Comparison of ENCODE assay signal across 15 cellular contexts in genomic region chr13:109273326-109273751, GRCh38.
DNase-seq lines count a peak whose midpoint lies in the region; ATAC-seq and TF ChIP-seq lines count a peak whose summit lies in the region.
"Had no signal": no experiment of that assay in that cellular context is flagged by ENCODE, and none has a peak within 500 bp of the region (broad histone marks: within the 10 kb centered on the region; RNA-seq: fewer than 3 reads in every experiment).

No MANE protein-coding gene starts in this region.

- H3K4me3 ChIP-seq in HUES48 (ENCODE audit: low read depth, low read length) = peak overlapping the region; percentile 4; the same call in 1 of the 2 replicates
- H3K4me3 ChIP-seq in brain microvascular endothelial cell (ENCODE audit: low read depth, low read length) = peak overlapping the region; percentile 39
- no peak overlapping the region for H3K4me3 ChIP-seq in H7 (ENCODE audit: insufficient read depth, low read depth, low read length)
- H3K4me3 ChIP-seq: heart right ventricle had no signal

- TF ChIP-seq CTCF in brain microvascular endothelial cell (IDR thresholded peaks at IDR 0.05; ENCODE audit: low read depth, low read length, missing control alignments) = no peak

- H3K27me3 ChIP-seq in HUES48 (ENCODE audit: control insufficient read depth, insufficient read depth, low read length) (no peaks in the 10 kb centered on the region), brain microvascular endothelial cell (replicated peaks) (no peaks in the 10 kb centered on the region), H7 (ENCODE audit: control insufficient read depth, insufficient read depth, low read length) (no peaks in the 10 kb centered on the region)
- H3K27me3 ChIP-seq: heart right ventricle had no signal

- H3K9me3 ChIP-seq in HUES48 (ENCODE audit: control insufficient read depth, insufficient read depth, low read length) = no peaks in the 10 kb centered on the region
- H3K9me3 ChIP-seq: heart right ventricle had no signal

- H3K9ac ChIP-seq in HUES48 (ENCODE audit: low read depth, low read length) = no peak overlapping the region

- H3K36me3 ChIP-seq in HUES48 (ENCODE audit: control insufficient read depth, insufficient read depth, low read length) = no peaks in the 10 kb centered on the region
- H3K36me3 ChIP-seq in brain microvascular endothelial cell (replicated peaks) = no peaks in the 10 kb centered on the region
- no peaks in the 10 kb centered on the region for H3K36me3 ChIP-seq in H7 (replicated peaks; ENCODE audit: control insufficient read depth, insufficient read depth, low read length)
- H3K36me3 ChIP-seq: heart right ventricle had no signal

- in situ Hi-C loops in brain microvascular endothelial cell (cut with HindIII; ENCODE audit: low pct_ligation_motif_present, low sequenced_read_pairs) = no loop called here

- peak; percentile 45 for DNase-seq in A172 (ENCODE audit: low spot score)
- DNase-seq in brain microvascular endothelial cell = peak; percentile 20
- DNase-seq in iris pigment epithelial cell (ENCODE audit: low read depth) = peak; percentile 27
- DNase-seq in NCI-H2227 (lab: John Stamatoyannopoulos, UW; ENCODE audit: unreplicated experiment) = no peak
- DNase-seq in anterior cingulate cortex (lab: John Stamatoyannopoulos, UW) = no peak
- DNase-seq in H7 = no peak
- DNase-seq: ACHN; effector CD4-positive, alpha-beta T cell; heart right ventricle; NCI-H187; NK-92 treated with Interleukin-12 subunit alpha and Interleukin-12 subunit beta, amount 100 ng/mL, for 24 hours; nucleus accumbens had no signal

- peaks cover 46% of the 10 kb centered on the region for H3K4me1 ChIP-seq in HUES48 (ENCODE audit: control insufficient read depth, insufficient read depth, low read length)

- no peak for ATAC-seq in HG02870 (IDR thresholded peaks at IDR 0.05; ENCODE audit: unreplicated experiment)
- ATAC-seq: activated CD4-positive, CD25-positive, alpha-beta regulatory T cell treated with anti-CD3 and anti-CD28 coated beads, Interleukin-2, amount 50 U/mL, for 24 hours had no signal

- peak overlapping the region; percentile 92 for H3K27ac ChIP-seq in HUES48 (ENCODE audit: low read depth, low read length)
- H3K27ac ChIP-seq in brain microvascular endothelial cell = peak overlapping the region; percentile 83

Comparison
In these comparisons a context has a peak if more than half of its experiments do, and no peak if none do; other contexts are left out.
1. DNase-seq: peak in A172 (single experiment), brain microvascular endothelial cell (single experiment) and iris pigment epithelial cell (single experiment); none in NCI-H2227 (single experiment), anterior cingulate cortex (0 of 58) and H7 (single experiment).